8 cellular contexts compared by ENCODE assay signal in genomic region chr9:113221800-113222481, GRCh38. TPM values are rescaled to one million over a fixed set of nuclear protein-coding genes. Genes with fewer than 3 reads are reported as not detected.
A peak's percentile ranks its signal among the peaks of the same experiment; 100 is the strongest.
DNase-seq lines count a peak whose midpoint lies in the region; ATAC-seq, FAIRE-seq and TF ChIP-seq lines count a peak whose summit lies in the region.

No MANE protein-coding gene starts in this region.

- TF ChIP-seq POLR2A in GM12891 (IDR thresholded peaks at IDR 0.05; ENCODE audit: low read depth, low read length), result no peak

- H3K36me3 Mint-ChIP-seq in GM23338 (ENCODE audit: low read depth), result no peaks in the 10 kb centered on the region; the same call in 2 of the 3 replicates

- peak; percentile 9 for ATAC-seq in GM23338
- peak; percentile 37 for ATAC-seq in Panc1

- H3K36me3 ChIP-seq in GM23338 (ENCODE audit: insufficient read depth) (no peaks in the 10 kb centered on the region), Panc1 (ENCODE audit: control insufficient read depth, insufficient read depth, low read length) (no peaks in the 10 kb centered on the region; the same call in 1 of the 2 replicates), ectodermal cell (ENCODE audit: control insufficient read depth, insufficient read depth, low read length) (no peaks in the 10 kb centered on the region), muscle layer of duodenum (ENCODE audit: control insufficient read depth in 1 of 2, insufficient read depth in 2 of 2, low read length in 2 of 2) (peaks cover 5 to 11% of the 10 kb centered on the region in 2 donors)

- no peaks in the 10 kb centered on the region for H3K9me3 Mint-ChIP-seq in GM23338

- peak overlapping the region; percentile 94 for H3K4me3 ChIP-seq in GM23338
- H3K4me3 ChIP-seq in Panc1 (ENCODE audit: low read depth in 2 of 2, low read length in 2 of 2), result peak overlapping the region; percentile 95 to 98
- peak overlapping the region; percentile 74 for H3K4me3 ChIP-seq in ectodermal cell (ENCODE audit: insufficient read depth, low read depth, low read length)
- peak overlapping the region; percentile 94 to 99 for H3K4me3 ChIP-seq in muscle layer of duodenum (ENCODE audit: low read depth in 1 of 2, low read length in 2 of 2)

- H3K9me2 ChIP-seq in GM23338 (ENCODE audit: insufficient read depth), result no peaks in the 10 kb centered on the region

- peak overlapping the region; percentile 97 for H3K4me2 ChIP-seq in GM23338

- peaks cover 9% of the 10 kb centered on the region for H3K27me3 Mint-ChIP-seq in GM23338 (ENCODE audit: insufficient read depth, low read depth, poor library complexity)

- intact Hi-C loops in Panc1 (cut with micrococcal nuclease; ENCODE audit: unreplicated experiment), result no loop called here

- peak overlapping the region; percentile 98 for H3K4me3 Mint-ChIP-seq in GM23338

- H3K9me3 ChIP-seq in Panc1 (ENCODE audit: control insufficient read depth, insufficient read depth, low read depth, low read length) (no peaks in the 10 kb centered on the region), ectodermal cell (ENCODE audit: control insufficient read depth, low read length) (no peaks in the 10 kb centered on the region), muscle layer of duodenum (ENCODE audit: control insufficient read depth in 1 of 2, low read length in 2 of 2) (no peaks in the 10 kb centered on the region)

- in situ Hi-C loops in Panc1 (cut with HindIII; ENCODE audit: low pct_unique_long_range_greater_than_20kb, low sequenced_read_pairs), result no loop called here

- WGBS in ectodermal cell, 2 experiments, result 13 to 14% methylated on average over 20 of the region's 20 CpGs

- H3K27me3 ChIP-seq in GM23338 (ENCODE audit: insufficient read depth) (no peaks in the 10 kb centered on the region), Panc1 (ENCODE audit: control insufficient read depth, insufficient read depth, low read length) (no peaks in the 10 kb centered on the region), ectodermal cell (ENCODE audit: control insufficient read depth, insufficient read depth, low read length, poor library complexity, severe bottlenecking) (no peaks in the 10 kb centered on the region), muscle layer of duodenum (ENCODE audit: low read depth, low read length) (no peaks in the 10 kb centered on the region)

- peak overlapping the region; percentile 92 for H2AFZ ChIP-seq in GM23338

- H3K4me1 ChIP-seq in GM23338 (ENCODE audit: insufficient read depth) (peaks cover 9% of the 10 kb centered on the region; the same call in 1 of the 2 replicates), Panc1 (ENCODE audit: control insufficient read depth, insufficient read depth, low read length) (peaks cover 8% of the 10 kb centered on the region), ectodermal cell (ENCODE audit: control insufficient read depth, insufficient read depth, low read length) (peaks cover 8% of the 10 kb centered on the region), muscle layer of duodenum (ENCODE audit: control insufficient read depth in 1 of 2, insufficient read depth in 2 of 2, low read length in 2 of 2) (peaks cover 19 to 32% of the 10 kb centered on the region in 2 donors)

- no peaks in the 10 kb centered on the region for H4K20me1 ChIP-seq in GM23338 (replicated peaks; ENCODE audit: insufficient read depth)

- POLR2A ChIA-PET in Panc1 (lab: Charles Lee), result no interaction called here

- TF ChIP-seq CTCF in GM23338 (conservative IDR thresholded peaks at IDR 0.05; ENCODE audit: low read depth in 2 of 2) (no peak), Panc1 (IDR thresholded peaks at IDR 0.05) (no peak)

- CTCF ChIA-PET in Panc1 (lab: Charles Lee), result interaction anchor here (0.6 kb wide), 2 partner anchors 112 to 155 kb away, joined by 3 to 6 read pairs; partner anchors contain the start of gene HDHD3

- peaks cover 15% of the 10 kb centered on the region for H3K4me1 Mint-ChIP-seq in GM23338

- no peak for DNase-seq in GM23338 (ENCODE audit: low spot score)
- no peak for DNase-seq in Panc1 (ENCODE audit: low read depth, low spot score)
- DNase-seq in HuH-7 (ENCODE audit: low spot score), result no peak
- no peak for DNase-seq in GM12891 (ENCODE audit: insufficient read length, low spot score)
- no peak for DNase-seq in GOT3 (lab: John Stamatoyannopoulos, UW)
- no peak for DNase-seq in NK-92 (lab: John Stamatoyannopoulos, UW; ENCODE audit: unreplicated experiment)

- peak overlapping the region; percentile 61; the same call in 1 of the 2 replicates for H3K27ac ChIP-seq in GM23338 (ENCODE audit: low read depth)
- H3K27ac ChIP-seq in Panc1 (ENCODE audit: low read length), result peak overlapping the region; percentile 81
- peak overlapping the region; percentile 4 for H3K27ac ChIP-seq in ectodermal cell (ENCODE audit: insufficient read depth, low read depth, low read length, poor library complexity, severe bottlenecking)
- peak overlapping the region; percentile 90 for H3K27ac ChIP-seq in muscle layer of duodenum (ENCODE audit: low read length)

- peaks cover 55% of the 10 kb centered on the region for H3K79me2 ChIP-seq in GM23338 (replicated peaks; ENCODE audit: insufficient read depth)

- H3K27ac Mint-ChIP-seq in GM23338, result peak overlapping the region; percentile 95

- no peaks in the 10 kb centered on the region for H3F3A ChIP-seq in GM23338 (replicated peaks; ENCODE audit: low read depth)

- no peak for FAIRE-seq in GM12891 (lab: Jason Lieb, UNC)

- BruUV-seq in Panc1 (replicated peaks; lab: Mats Ljungman, UMichigan), result TSS peak; percentile 95

TF ChIP-seq in GM12891, 5 proteins besides CTCF, POLR2A, EP300 and RAD21:
- TF ChIP-seq POU2F2 (IDR thresholded peaks at IDR 0.05; ENCODE audit: low read depth, low read length) (no peak), TAF1 (IDR thresholded peaks at IDR 0.05; ENCODE audit: low read depth, low read length) (no peak), POLR2AphosphoS5 (IDR thresholded peaks at IDR 0.05; ENCODE audit: low read depth, low read length) (no peak), SPI1 (IDR thresholded peaks at IDR 0.05; ENCODE audit: low read depth, low read length) (no peak), PAX5 (IDR thresholded peaks at IDR 0.05; ENCODE audit: insufficient read depth, low read length, severe bottlenecking) (no peak)

RNA-seq across cellular contexts. Expression of gene SLC31A1, which starts 0.6 kb away (rescaled TPM):
- 32.1 and 33.3 TPM in 2 replicates for total RNA-seq in GM23338 (2014; rRNA removed; shearing (Covaris generic))
- polyA plus RNA-seq in GM23338 (2016; fragmentation: Nextera tagmentation; extraction: Ambion mirVana), result 14.5 and 15.0 TPM in 2 replicates
- 17.6 TPM for total RNA-seq in Panc1 (2021; ENCODE audit: unreplicated experiment)
- 10.7 TPM for polyA plus RNA-seq in Panc1 (2012; ENCODE audit: insufficient read length)
- 30.3 TPM for polyA plus RNA-seq in ectodermal cell (2013, experiment 1 of 4)
- polyA plus RNA-seq in ectodermal cell (2013, experiment 2 of 4), result 31.1 TPM
- 26.1 TPM for polyA plus RNA-seq in ectodermal cell (2013, experiment 3 of 4)
- polyA plus RNA-seq in ectodermal cell (2013, experiment 4 of 4), result 28.5 TPM
- 7.8 TPM for polyA plus RNA-seq in GM12891 (2012; ENCODE audit: low read depth, missing spikeins)

RNA-seq across cellular contexts. Expression of gene FKBP15, which starts 0.9 kb away (rescaled TPM):
- total RNA-seq in GM23338 (2014; rRNA removed; shearing (Covaris generic)), result 14.9 and 15.2 TPM in 2 replicates
- 7.6 and 7.9 TPM in 2 replicates for polyA plus RNA-seq in GM23338 (2016; fragmentation: Nextera tagmentation; extraction: Ambion mirVana)
- total RNA-seq in Panc1 (2021; ENCODE audit: unreplicated experiment), result 17.6 TPM
- 12.8 TPM for polyA plus RNA-seq in Panc1 (2012; ENCODE audit: insufficient read length)
- 18.9 TPM for polyA plus RNA-seq in ectodermal cell (2013, experiment 1 of 4)
- 20.2 TPM for polyA plus RNA-seq in ectodermal cell (2013, experiment 2 of 4)
- 16.1 TPM for polyA plus RNA-seq in ectodermal cell (2013, experiment 3 of 4)
- 17.3 TPM for polyA plus RNA-seq in ectodermal cell (2013, experiment 4 of 4)
- 22.1 TPM for polyA plus RNA-seq in GM12891 (2012; ENCODE audit: low read depth, missing spikeins)

RNA-seq across cellular contexts. Expression of gene CDC26, which starts 53.4 kb away (rescaled TPM):
- total RNA-seq in GM23338 (2014; rRNA removed; shearing (Covaris generic)), result 34.9 and 45.1 TPM in 2 replicates
- 85.0 and 112 TPM in 2 replicates for polyA plus RNA-seq in GM23338 (2016; fragmentation: Nextera tagmentation; extraction: Ambion mirVana)
- total RNA-seq in Panc1 (2021; ENCODE audit: unreplicated experiment), result 19.4 TPM
- polyA plus RNA-seq in Panc1 (2012; ENCODE audit: insufficient read length), result 13.6 TPM
- polyA plus RNA-seq in ectodermal cell (2013, experiment 1 of 4), result 61.0 TPM
- 59.0 TPM for polyA plus RNA-seq in ectodermal cell (2013, experiment 2 of 4)
- polyA plus RNA-seq in ectodermal cell (2013, experiment 3 of 4), result 41.4 TPM
- 49.0 TPM for polyA plus RNA-seq in ectodermal cell (2013, experiment 4 of 4)
- polyA plus RNA-seq in GM12891 (2012; ENCODE audit: low read depth, missing spikeins), result 41.6 TPM

RNA-seq across cellular contexts. Expression of gene PRPF4, which starts 53.5 kb away (rescaled TPM):
- 31.3 and 34.6 TPM in 2 replicates for total RNA-seq in GM23338 (2014; rRNA removed; shearing (Covaris generic))
- 18.7 and 19.2 TPM in 2 replicates for polyA plus RNA-seq in GM23338 (2016; fragmentation: Nextera tagmentation; extraction: Ambion mirVana)
- 28.9 TPM for total RNA-seq in Panc1 (2021; ENCODE audit: unreplicated experiment)
- 20.7 TPM for polyA plus RNA-seq in Panc1 (2012; ENCODE audit: insufficient read length)
- polyA plus RNA-seq in ectodermal cell (2013, experiment 1 of 4), result 40.8 TPM
- polyA plus RNA-seq in ectodermal cell (2013, experiment 2 of 4), result 42.4 TPM
- polyA plus RNA-seq in ectodermal cell (2013, experiment 3 of 4), result 28.2 TPM
- 30.2 TPM for polyA plus RNA-seq in ectodermal cell (2013, experiment 4 of 4)
- 20.9 TPM for polyA plus RNA-seq in GM12891 (2012; ENCODE audit: low read depth, missing spikeins)

Comparison
In these comparisons a context has a peak if more than half of its experiments do, and no peak if none do; other contexts are left out.
1. H3K27ac ChIP-seq: peak in every context shown above with its lines; median percentile 90 in muscle layer of duodenum; 81 in Panc1; 61 in GM23338; 4 in ectodermal cell.